In genomic region chr5:79546782-79547428, GRCh38 we compare ENCODE assay signal across 3 cellular contexts.
TF ChIP-seq lines count a peak whose summit lies in the region.

No MANE protein-coding gene starts in this region.

TF ChIP-seq in PFSK-1, 5 proteins besides CTCF, POLR2A, EP300 and RAD21:
- no peak for TF ChIP-seq TAF1 (IDR thresholded peaks at IDR 0.05; ENCODE audit: borderline replicate concordance, insufficient read depth, low read length)
- TF ChIP-seq FOXP2 (optimal IDR thresholded peaks at IDR 0.05; ENCODE audit: borderline replicate concordance, extremely low read depth, extremely low read length, insufficient read depth): peak; percentile 17
- no peak for TF ChIP-seq REST (IDR thresholded peaks at IDR 0.05; ENCODE audit: insufficient read depth in 1 of 2, low read depth in 2 of 2, low read length in 2 of 2)
TF ChIP-seq in PFSK-1: peak in this region for 1.

TF ChIP-seq in HepG2, 621 proteins besides CTCF, POLR2A, EP300 and RAD21 (continues in another document):
- TF ChIP-seq MAFG (CRISPR knock-in tag; IDR thresholded peaks at IDR 0.05) (no peak), CREB3 (CRISPR knock-in tag; IDR thresholded peaks at IDR 0.05) (no peak), ZNF414 (CRISPR knock-in tag; IDR thresholded peaks at IDR 0.05) (0 out of 2 replicates have a peak, but pooled peaks have one; percentile 33), ZNF10 (CRISPR knock-in tag; IDR thresholded peaks at IDR 0.05; ENCODE audit: borderline replicate concordance, low read depth) (no peak), HMG20A (CRISPR knock-in tag; IDR thresholded peaks at IDR 0.05; ENCODE audit: borderline replicate concordance) (peak; percentile 55; the same call in 1 of the 2 replicates), RXRA (CRISPR knock-in tag; IDR thresholded peaks at IDR 0.05) (no peak), MXD4 (CRISPR knock-in tag; IDR thresholded peaks at IDR 0.05) (no peak; the same call in 1 of the 2 replicates), CEBPG (CRISPR knock-in tag; IDR thresholded peaks at IDR 0.05) (peak; percentile 83), ZNF782 (CRISPR knock-in tag; IDR thresholded peaks at IDR 0.05; ENCODE audit: borderline replicate concordance) (peak; percentile 35; the same call in 1 of the 2 replicates), HBP1 (CRISPR knock-in tag; IDR thresholded peaks at IDR 0.05; ENCODE audit: low read depth) (0 out of 2 replicates have a peak, but pooled peaks have one; percentile 23), CREM (IDR thresholded peaks at IDR 0.05) (peak; percentile 47; the same call in 1 of the 2 replicates), CREM (CRISPR knock-in tag; IDR thresholded peaks at IDR 0.05) (no peak), SIX4 (CRISPR knock-in tag; IDR thresholded peaks at IDR 0.05) (peak; percentile 64; the same call in 1 of the 2 replicates), DDIT3 (CRISPR knock-in tag; IDR thresholded peaks at IDR 0.05) (no peak), ARID5B (CRISPR knock-in tag; IDR thresholded peaks at IDR 0.05) (peak; percentile 86)

TF ChIP-seq in SK-N-SH, 30 proteins besides CTCF, POLR2A, EP300 and RAD21:
- no peak for TF ChIP-seq RFX5 (IDR thresholded peaks at IDR 0.05; ENCODE audit: low read length)
